Comparison of ENCODE assay signal across 17 cellular contexts in genomic region chrX:27254663-27255062, GRCh38.
"Had no signal": no experiment of that assay in that cellular context is flagged by ENCODE, and none has a peak within 500 bp of the region (broad histone marks: within the 10 kb centered on the region; RNA-seq: fewer than 3 reads in every experiment).

No MANE protein-coding gene starts in this region.

- H3K27ac ChIP-seq: adrenal gland, gastrocnemius medialis, heart left ventricle, left lung, spleen had no signal

- H3K9me3 ChIP-seq: adrenal gland, gastrocnemius medialis, left lung had no signal

- DNase-seq: activated CD4-positive, alpha-beta T cell treated with anti-CD3 and anti-CD28 coated beads for 36 hours; activated CD4-positive, alpha-beta T cell treated with anti-CD3 and anti-CD28 coated beads, Interleukin-2, amount 50 U/mL, for 48 hours; activated gamma-delta T cell treated with Interleukin-2 at 50 U/mL for 16 hours; activated T-cell treated with anti-CD3 and anti-CD28 coated beads for 4 hours; adrenal gland; cerebellar nuclear complex; effector CD4-positive, alpha-beta T cell; gastrocnemius medialis; heart left ventricle; left lung; naive B cell; retina; spleen; stimulated activated CD4-positive, alpha-beta T cell treated with anti-CD3 and anti-CD28 coated beads, Interleukin-4, amount 100 ng/mL, for 4 hours had no signal

- H3K4me3 ChIP-seq: adrenal gland, gastrocnemius medialis, heart left ventricle, left lung, spleen had no signal

- H3K27me3 ChIP-seq: adrenal gland, gastrocnemius medialis, left lung, spleen had no signal

- ATAC-seq: activated CD4-positive, alpha-beta T cell treated with anti-CD3 and anti-CD28 coated beads for 36 hours; activated naive CD4-positive, alpha-beta T cell treated with anti-CD3 and anti-CD28 coated beads, Interleukin-2, amount 50 U/mL, for 72 hours; gastrocnemius medialis; heart left ventricle; left lung; stimulated activated memory B cell treated with anti-CD40 and anti-IgM and Interleukin-4, amounts not matched to agents 10 μg/mL and 1 μg/mL and 100 μg/mL, for 72 hours; WTC11 had no signal

- H3K36me3 ChIP-seq: adrenal gland, gastrocnemius medialis, heart left ventricle, left lung, spleen had no signal

- H3K4me1 ChIP-seq: adrenal gland, gastrocnemius medialis, heart left ventricle, left lung, spleen had no signal
